17 cellular contexts compared by ENCODE assay signal in the genomic region with DNA sequence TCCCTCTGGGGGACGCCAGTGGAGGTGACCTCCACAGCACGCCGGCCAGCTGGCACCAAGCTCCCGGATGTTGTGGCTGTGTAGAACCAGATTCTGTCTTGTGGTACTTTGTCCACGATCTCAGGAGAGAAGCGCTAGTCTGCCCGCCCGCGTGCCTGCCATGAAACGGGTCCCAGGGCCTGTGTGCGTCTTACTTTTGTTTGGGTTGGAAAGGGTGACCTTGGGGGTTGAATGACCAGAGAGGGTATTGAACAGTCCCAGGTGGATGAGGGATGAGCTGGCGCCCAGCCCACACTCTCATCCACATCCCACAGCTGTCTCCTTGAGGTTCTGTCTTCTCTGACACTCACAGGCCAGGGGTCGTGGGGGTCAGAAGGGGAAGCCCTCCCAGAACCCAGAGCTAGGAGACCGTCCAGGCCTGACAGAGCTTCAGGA.
DNase-seq lines count a peak whose midpoint lies in the region; ATAC-seq and TF ChIP-seq lines count a peak whose summit lies in the region.
"Had no signal": no experiment of that assay in that cellular context is flagged by ENCODE, and none has a peak within 500 bp of the region (broad histone marks: within the 10 kb centered on the region; RNA-seq: fewer than 3 reads in every experiment).

No MANE protein-coding gene starts in this region.

- H3K4me1 ChIP-seq in BLaER1 treated with 17β-estradiol and CSF1 and Interleukin-3, amounts not matched to agents 10 nM and 100 nM: peaks cover 40 to 68% (median 65%) of the 10 kb centered on the region in 10 experiments

- H3K9me3 Mint-ChIP-seq in activated T-helper 17 cell treated with anti-CD3 and anti-CD28 coated beads, Interleukin-2, amount 50 U/mL, for 72 hours: no peaks in the 10 kb centered on the region
- no peaks in the 10 kb centered on the region for H3K9me3 Mint-ChIP-seq in nephron progenitor cell
- H3K9me3 Mint-ChIP-seq: CD4-positive, alpha-beta memory T cell had no signal

- H3K4me3 Mint-ChIP-seq in activated T-helper 17 cell treated with anti-CD3 and anti-CD28 coated beads, Interleukin-2, amount 50 U/mL, for 72 hours: no peak overlapping the region
- no peak overlapping the region for H3K4me3 Mint-ChIP-seq in nephron progenitor cell
- H3K4me3 Mint-ChIP-seq: CD4-positive, alpha-beta memory T cell had no signal

- DNase-seq in H7: peak; percentile 27
- DNase-seq in nephron progenitor cell: no peak
- DNase-seq in activated gamma-delta T cell (lab: John Stamatoyannopoulos, UW): no peak
- DNase-seq in iPS-NIHi7 (ENCODE audit: extremely low spot score): no peak
- DNase-seq in stimulated activated CD4-positive, alpha-beta T cell treated with anti-CD3 and anti-CD28 coated beads, Interleukin-2, amount 100 ng/mL, for 48 hours: no peak
- DNase-seq: Calu3; CD4-positive, alpha-beta memory T cell; DMS53; GOT3; KG1; NCI-H1048; NCI-H1436 treated with DMSO at 0.1 percent for 48 hours; NCI-H2081; NCI-H748 treated with DMSO at 0.1 percent for 48 hours; PC-3 had no signal

- no peaks in the 10 kb centered on the region for H3K27me3 ChIP-seq in BLaER1 treated with 17β-estradiol and CSF1 and Interleukin-3, amounts not matched to agents 10 nM and 100 nM
- H3K27me3 ChIP-seq in H7 (ENCODE audit: control insufficient read depth, insufficient read depth, low read length): no peaks in the 10 kb centered on the region

- H3K36me3 Mint-ChIP-seq in activated T-helper 17 cell treated with anti-CD3 and anti-CD28 coated beads, Interleukin-2, amount 50 U/mL, for 72 hours (ENCODE audit: low read depth): peaks cover 16% of the 10 kb centered on the region
- peaks cover 6% of the 10 kb centered on the region for H3K36me3 Mint-ChIP-seq in nephron progenitor cell (ENCODE audit: low read depth)

- H3K36me3 ChIP-seq in BLaER1 treated with 17β-estradiol and CSF1 and Interleukin-3, amounts not matched to agents 10 nM and 100 nM: peaks cover 0 to 61% (median 22%) of the 10 kb centered on the region in 11 experiments; a peak in 19 of 22 replicates
- H3K36me3 ChIP-seq in H7 (replicated peaks; ENCODE audit: control insufficient read depth, insufficient read depth, low read length): no peaks in the 10 kb centered on the region; the same call in 1 of the 2 replicates

- H3K4me2 ChIP-seq in BLaER1 treated with 17β-estradiol and CSF1 and Interleukin-3, amounts not matched to agents 10 nM and 100 nM: peak overlapping the region in 8 of 11 experiments; percentile 27 to 83 (median 68); a peak in 12 of 22 replicates

- peak overlapping the region; percentile 59 for H3K27ac Mint-ChIP-seq in activated T-helper 17 cell treated with anti-CD3 and anti-CD28 coated beads, Interleukin-2, amount 50 U/mL, for 72 hours
- H3K27ac Mint-ChIP-seq in nephron progenitor cell: peak overlapping the region; percentile 83
- H3K27ac Mint-ChIP-seq: CD4-positive, alpha-beta memory T cell had no signal

- TF ChIP-seq CTCF in nephron progenitor cell (IDR thresholded peaks at IDR 0.05): no peak

- H3K4me1 Mint-ChIP-seq in activated T-helper 17 cell treated with anti-CD3 and anti-CD28 coated beads, Interleukin-2, amount 50 U/mL, for 72 hours: peaks cover 9% of the 10 kb centered on the region
- H3K4me1 Mint-ChIP-seq in nephron progenitor cell: peaks cover 51% of the 10 kb centered on the region

- ATAC-seq in activated T-helper 17 cell treated with anti-CD3 and anti-CD28 coated beads, Interleukin-2, amount 50 U/mL, for 72 hours (replicated peaks): no peak
- ATAC-seq: PC-3 had no signal

- no peaks in the 10 kb centered on the region for H3K27me3 Mint-ChIP-seq in activated T-helper 17 cell treated with anti-CD3 and anti-CD28 coated beads, Interleukin-2, amount 50 U/mL, for 72 hours
- H3K27me3 Mint-ChIP-seq in nephron progenitor cell (ENCODE audit: low read depth, poor library complexity): no peaks in the 10 kb centered on the region
- H3K27me3 Mint-ChIP-seq: CD4-positive, alpha-beta memory T cell had no signal

- no peak overlapping the region for H3K4me3 ChIP-seq in BLaER1 treated with 17β-estradiol and CSF1 and Interleukin-3, amounts not matched to agents 10 nM and 100 nM
- no peak overlapping the region for H3K4me3 ChIP-seq in H7 (ENCODE audit: insufficient read depth, low read depth, low read length)

- H3K9ac ChIP-seq in BLaER1 treated with 17β-estradiol and CSF1 and Interleukin-3, amounts not matched to agents 10 nM and 100 nM: no peak overlapping the region; a peak in 1 of 22 replicates

- H3K27ac ChIP-seq in BLaER1 treated with 17β-estradiol and CSF1 and Interleukin-3, amounts not matched to agents 10 nM and 100 nM: no peak overlapping the region

- no peaks in the 10 kb centered on the region for H3K9me3 ChIP-seq in BLaER1 treated with 17β-estradiol and CSF1 and Interleukin-3, amounts not matched to agents 10 nM and 100 nM (replicated peaks in 1 of 11)

- H4K20me1 ChIP-seq in BLaER1 treated with 17β-estradiol and CSF1 and Interleukin-3, amounts not matched to agents 10 nM and 100 nM: peaks cover 62 to 99% (median 84%) of the 10 kb centered on the region in 11 experiments
